24 cellular contexts compared by ENCODE assay signal in genomic region chr10:74794531-74794930, GRCh38.
"Had no signal": no experiment of that assay in that cellular context is flagged by ENCODE, and none has a peak within 500 bp of the region (broad histone marks: within the 10 kb centered on the region; RNA-seq: fewer than 3 reads in every experiment).

No MANE protein-coding gene starts in this region.

- H3K36me3 Mint-ChIP-seq: activated naive CD4-positive, alpha-beta T cell treated with anti-CD3 and anti-CD28 coated beads, Interleukin-2, amount 50 U/mL, for 24 hours had no signal

- ATAC-seq: activated CD4-positive, CD25-positive, alpha-beta regulatory T cell treated with anti-CD3 and anti-CD28 coated beads, Interleukin-2, amount 50 U/mL, for 24 hours; activated CD8-positive, alpha-beta T cell treated with anti-CD3 and anti-CD28 coated beads for 36 hours; body of pancreas had no signal

- DNase-seq: activated CD4-positive, alpha-beta T cell treated with anti-CD3 and anti-CD28 coated beads for 4 hours; activated CD8-positive, alpha-beta memory T cell treated with anti-CD3 and anti-CD28 coated beads, Interleukin-2, amount 50 U/mL, for 4 hours; activated CD8-positive, alpha-beta T cell treated with anti-CD3 and anti-CD28 coated beads for 36 hours; amniotic stem cell; body of pancreas; central memory CD4-positive, alpha-beta T cell; Karpas-422; MM.1S; NCI-H1105 treated with DMSO at 0.1 percent for 48 hours; NCI-H146; NCI-H187 treated with DMSO at 0.1 percent for 48 hours; NCI-H2081 treated with DMSO at 0.1 percent for 48 hours; NCI-H446 treated with DMSO at 0.1 percent for 48 hours; NCI-H524 treated with DMSO at 0.1 percent for 48 hours; NCI-H774; OCI-M1; Peyer's patch; Right ventricle myocardium superior; SJCRH30; SK-N-SH; T-helper 1 cell had no signal

- H3K4me3 Mint-ChIP-seq: activated CD8-positive, alpha-beta T cell treated with anti-CD3 and anti-CD28 coated beads for 36 hours; activated naive CD4-positive, alpha-beta T cell treated with anti-CD3 and anti-CD28 coated beads, Interleukin-2, amount 50 U/mL, for 24 hours had no signal

- H3K27me3 ChIP-seq: ascending aorta, body of pancreas, Peyer's patch, SJCRH30 had no signal

- H3K9ac ChIP-seq: SK-N-SH had no signal

- H3K9me3 Mint-ChIP-seq: activated CD8-positive, alpha-beta T cell treated with anti-CD3 and anti-CD28 coated beads for 36 hours; activated naive CD4-positive, alpha-beta T cell treated with anti-CD3 and anti-CD28 coated beads, Interleukin-2, amount 50 U/mL, for 24 hours had no signal

- H3K4me1 ChIP-seq: body of pancreas, Peyer's patch, SJCRH30 had no signal

- H3K27ac Mint-ChIP-seq: activated CD8-positive, alpha-beta T cell treated with anti-CD3 and anti-CD28 coated beads for 36 hours; activated naive CD4-positive, alpha-beta T cell treated with anti-CD3 and anti-CD28 coated beads, Interleukin-2, amount 50 U/mL, for 24 hours had no signal

- H3K36me3 ChIP-seq: ascending aorta, Peyer's patch, SJCRH30 had no signal

- H3K9me3 ChIP-seq: ascending aorta, body of pancreas, Peyer's patch, SJCRH30, SK-N-SH had no signal

- H3K4me3 ChIP-seq: ascending aorta, body of pancreas, Peyer's patch, SJCRH30 had no signal

- H3K27me3 Mint-ChIP-seq: activated CD8-positive, alpha-beta T cell treated with anti-CD3 and anti-CD28 coated beads for 36 hours; activated naive CD4-positive, alpha-beta T cell treated with anti-CD3 and anti-CD28 coated beads, Interleukin-2, amount 50 U/mL, for 24 hours had no signal
